Comparison of ENCODE assay signal across 2 cellular contexts in the genomic region with DNA sequence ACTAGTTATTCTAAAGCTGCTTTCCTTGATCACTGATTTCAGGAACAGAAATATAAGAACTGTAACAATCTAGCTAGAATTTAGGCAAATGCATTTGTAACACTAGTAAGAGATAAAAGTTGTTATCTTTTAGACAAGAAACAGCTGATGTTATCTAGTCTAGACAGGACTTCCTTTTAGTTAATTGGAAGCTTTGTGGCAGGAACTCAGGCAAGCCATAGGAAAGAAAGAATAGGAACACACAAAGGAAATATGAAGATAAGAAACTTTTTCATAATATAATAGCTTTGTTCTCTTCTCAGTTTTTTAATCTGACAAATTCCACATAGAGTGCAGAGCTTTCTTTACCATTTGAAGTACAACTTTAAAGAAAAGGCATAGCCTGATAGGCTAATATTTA.
A peak's percentile ranks its signal among the peaks of the same experiment; 100 is the strongest.
TF ChIP-seq lines count a peak whose summit lies in the region.

No MANE protein-coding gene starts in this region.

TF ChIP-seq in A549, 52 proteins besides CTCF, POLR2A, EP300 and RAD21 (continued from another document):
- TF ChIP-seq, protein P1, sequence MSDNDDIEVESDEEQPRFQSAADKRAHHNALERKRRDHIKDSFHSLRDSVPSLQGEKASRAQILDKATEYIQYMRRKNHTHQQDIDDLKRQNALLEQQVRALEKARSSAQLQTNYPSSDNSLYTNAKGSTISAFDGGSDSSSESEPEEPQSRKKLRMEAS (IDR thresholded peaks at IDR 0.05) = no peak
- TF ChIP-seq, protein P2, sequence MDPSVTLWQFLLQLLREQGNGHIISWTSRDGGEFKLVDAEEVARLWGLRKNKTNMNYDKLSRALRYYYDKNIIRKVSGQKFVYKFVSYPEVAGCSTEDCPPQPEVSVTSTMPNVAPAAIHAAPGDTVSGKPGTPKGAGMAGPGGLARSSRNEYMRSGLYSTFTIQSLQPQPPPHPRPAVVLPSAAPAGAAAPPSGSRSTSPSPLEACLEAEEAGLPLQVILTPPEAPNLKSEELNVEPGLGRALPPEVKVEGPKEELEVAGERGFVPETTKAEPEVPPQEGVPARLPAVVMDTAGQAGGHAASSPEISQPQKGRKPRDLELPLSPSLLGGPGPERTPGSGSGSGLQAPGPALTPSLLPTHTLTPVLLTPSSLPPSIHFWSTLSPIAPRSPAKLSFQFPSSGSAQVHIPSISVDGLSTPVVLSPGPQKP (IDR thresholded peaks at IDR 0.05; ENCODE audit: low read depth, low read length) = no peak
- no peak for TF ChIP-seq CBX8 (IDR thresholded peaks at IDR 0.05)
- TF ChIP-seq CBX2 (IDR thresholded peaks at IDR 0.05; ENCODE audit: borderline replicate concordance, low read depth) = no peak
- TF ChIP-seq, protein P3, sequence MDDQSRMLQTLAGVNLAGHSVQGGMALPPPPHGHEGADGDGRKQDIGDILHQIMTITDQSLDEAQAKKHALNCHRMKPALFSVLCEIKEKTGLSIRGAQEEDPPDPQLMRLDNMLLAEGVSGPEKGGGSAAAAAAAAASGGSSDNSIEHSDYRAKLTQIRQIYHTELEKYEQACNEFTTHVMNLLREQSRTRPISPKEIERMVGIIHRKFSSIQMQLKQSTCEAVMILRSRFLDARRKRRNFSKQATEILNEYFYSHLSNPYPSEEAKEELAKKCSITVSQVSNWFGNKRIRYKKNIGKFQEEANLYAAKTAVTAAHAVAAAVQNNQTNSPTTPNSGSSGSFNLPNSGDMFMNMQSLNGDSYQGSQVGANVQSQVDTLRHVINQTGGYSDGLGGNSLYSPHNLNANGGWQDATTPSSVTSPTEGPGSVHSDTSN (IDR thresholded peaks at IDR 0.05) = no peak
- no peak for TF ChIP-seq BHLHE40 (IDR thresholded peaks at IDR 0.05; ENCODE audit: low read depth, low read length)
- TF ChIP-seq CHD4 (IDR thresholded peaks at IDR 0.05; ENCODE audit: borderline replicate concordance) = no peak
- no peak for TF ChIP-seq BCL3 (IDR thresholded peaks at IDR 0.05)
- no peak for TF ChIP-seq FOSB (CRISPR knock-in tag; IDR thresholded peaks at IDR 0.05)
- no peak for TF ChIP-seq RNF2 (IDR thresholded peaks at IDR 0.05; ENCODE audit: borderline replicate concordance, low read depth)
- TF ChIP-seq HOXB5 (CRISPR knock-in tag; IDR thresholded peaks at IDR 0.05) = no peak
- no peak for TF ChIP-seq HOXA7 (CRISPR knock-in tag; IDR thresholded peaks at IDR 0.05)

TF ChIP-seq in endothelial cell of umbilical vein, 7 proteins besides CTCF, POLR2A, EP300 and RAD21 (continued from another document):
- TF ChIP-seq GATA2 (IDR thresholded peaks at IDR 0.05; ENCODE audit: insufficient read depth, insufficient read length, low read depth, low read length) = peak; percentile 96
- TF ChIP-seq POLR2AphosphoS5 (IDR thresholded peaks at IDR 0.05; ENCODE audit: insufficient read depth, low read depth, low read length) = peak; percentile 50
